Comparison of ENCODE assay signal across 1 cellular context in the genomic region with DNA sequence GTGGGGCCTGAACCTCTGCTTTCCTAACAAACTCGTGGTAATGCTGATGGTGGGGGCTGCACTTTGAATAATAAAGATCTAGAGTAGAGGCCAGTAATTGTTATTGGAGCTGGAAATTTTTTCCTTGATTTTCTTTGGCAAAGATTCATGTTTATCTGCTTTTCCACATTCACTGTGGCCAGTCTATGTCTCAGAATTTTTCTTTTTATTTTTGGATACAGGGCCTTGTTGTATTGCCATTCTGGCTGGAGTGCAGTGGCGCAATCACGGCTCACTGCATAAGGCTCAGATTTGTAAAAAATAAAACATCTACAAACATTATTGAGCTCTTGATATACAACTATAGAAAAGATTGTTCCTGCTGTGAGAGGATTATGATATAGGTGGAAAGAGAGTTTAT.
TF ChIP-seq lines count a peak whose summit lies in the region.

No MANE protein-coding gene starts in this region.

TF ChIP-seq in HepG2, 621 proteins besides CTCF, POLR2A, EP300 and RAD21:
- peak; percentile 52 for TF ChIP-seq CEBPB (IDR thresholded peaks at IDR 0.05; ENCODE audit: borderline replicate concordance, low read depth, low read length)
- TF ChIP-seq, protein P1, sequence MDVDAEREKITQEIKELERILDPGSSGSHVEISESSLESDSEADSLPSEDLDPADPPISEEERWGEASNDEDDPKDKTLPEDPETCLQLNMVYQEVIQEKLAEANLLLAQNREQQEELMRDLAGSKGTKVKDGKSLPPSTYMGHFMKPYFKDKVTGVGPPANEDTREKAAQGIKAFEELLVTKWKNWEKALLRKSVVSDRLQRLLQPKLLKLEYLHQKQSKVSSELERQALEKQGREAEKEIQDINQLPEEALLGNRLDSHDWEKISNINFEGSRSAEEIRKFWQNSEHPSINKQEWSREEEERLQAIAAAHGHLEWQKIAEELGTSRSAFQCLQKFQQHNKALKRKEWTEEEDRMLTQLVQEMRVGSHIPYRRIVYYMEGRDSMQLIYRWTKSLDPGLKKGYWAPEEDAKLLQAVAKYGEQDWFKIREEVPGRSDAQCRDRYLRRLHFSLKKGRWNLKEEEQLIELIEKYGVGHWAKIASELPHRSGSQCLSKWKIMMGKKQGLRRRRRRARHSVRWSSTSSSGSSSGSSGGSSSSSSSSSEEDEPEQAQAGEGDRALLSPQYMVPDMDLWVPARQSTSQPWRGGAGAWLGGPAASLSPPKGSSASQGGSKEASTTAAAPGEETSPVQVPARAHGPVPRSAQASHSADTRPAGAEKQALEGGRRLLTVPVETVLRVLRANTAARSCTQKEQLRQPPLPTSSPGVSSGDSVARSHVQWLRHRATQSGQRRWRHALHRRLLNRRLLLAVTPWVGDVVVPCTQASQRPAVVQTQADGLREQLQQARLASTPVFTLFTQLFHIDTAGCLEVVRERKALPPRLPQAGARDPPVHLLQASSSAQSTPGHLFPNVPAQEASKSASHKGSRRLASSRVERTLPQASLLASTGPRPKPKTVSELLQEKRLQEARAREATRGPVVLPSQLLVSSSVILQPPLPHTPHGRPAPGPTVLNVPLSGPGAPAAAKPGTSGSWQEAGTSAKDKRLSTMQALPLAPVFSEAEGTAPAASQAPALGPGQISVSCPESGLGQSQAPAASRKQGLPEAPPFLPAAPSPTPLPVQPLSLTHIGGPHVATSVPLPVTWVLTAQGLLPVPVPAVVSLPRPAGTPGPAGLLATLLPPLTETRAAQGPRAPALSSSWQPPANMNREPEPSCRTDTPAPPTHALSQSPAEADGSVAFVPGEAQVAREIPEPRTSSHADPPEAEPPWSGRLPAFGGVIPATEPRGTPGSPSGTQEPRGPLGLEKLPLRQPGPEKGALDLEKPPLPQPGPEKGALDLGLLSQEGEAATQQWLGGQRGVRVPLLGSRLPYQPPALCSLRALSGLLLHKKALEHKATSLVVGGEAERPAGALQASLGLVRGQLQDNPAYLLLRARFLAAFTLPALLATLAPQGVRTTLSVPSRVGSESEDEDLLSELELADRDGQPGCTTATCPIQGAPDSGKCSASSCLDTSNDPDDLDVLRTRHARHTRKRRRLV (CRISPR knock-in tag; IDR thresholded peaks at IDR 0.05) = 0 out of 2 replicates have a peak, but pooled peaks have one; percentile 31
- TF ChIP-seq, protein P2, sequence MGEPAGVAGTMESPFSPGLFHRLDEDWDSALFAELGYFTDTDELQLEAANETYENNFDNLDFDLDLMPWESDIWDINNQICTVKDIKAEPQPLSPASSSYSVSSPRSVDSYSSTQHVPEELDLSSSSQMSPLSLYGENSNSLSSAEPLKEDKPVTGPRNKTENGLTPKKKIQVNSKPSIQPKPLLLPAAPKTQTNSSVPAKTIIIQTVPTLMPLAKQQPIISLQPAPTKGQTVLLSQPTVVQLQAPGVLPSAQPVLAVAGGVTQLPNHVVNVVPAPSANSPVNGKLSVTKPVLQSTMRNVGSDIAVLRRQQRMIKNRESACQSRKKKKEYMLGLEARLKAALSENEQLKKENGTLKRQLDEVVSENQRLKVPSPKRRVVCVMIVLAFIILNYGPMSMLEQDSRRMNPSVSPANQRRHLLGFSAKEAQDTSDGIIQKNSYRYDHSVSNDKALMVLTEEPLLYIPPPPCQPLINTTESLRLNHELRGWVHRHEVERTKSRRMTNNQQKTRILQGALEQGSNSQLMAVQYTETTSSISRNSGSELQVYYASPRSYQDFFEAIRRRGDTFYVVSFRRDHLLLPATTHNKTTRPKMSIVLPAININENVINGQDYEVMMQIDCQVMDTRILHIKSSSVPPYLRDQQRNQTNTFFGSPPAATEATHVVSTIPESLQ (CRISPR knock-in tag; conservative IDR thresholded peaks at IDR 0.05) = no peak
